ENCODE assay signal across 20 cellular contexts in genomic region chr20:13331536-13331935, GRCh38.
DNase-seq lines count a peak whose midpoint lies in the region; ATAC-seq, FAIRE-seq and TF ChIP-seq lines count a peak whose summit lies in the region.
"Had no signal": no experiment of that assay in that cellular context is flagged by ENCODE, and none has a peak within 500 bp of the region (broad histone marks: within the 10 kb centered on the region; RNA-seq: fewer than 3 reads in every experiment).

No MANE protein-coding gene starts in this region.

- peak; percentile 62 for FAIRE-seq in H54 (lab: Jason Lieb, UNC)
- FAIRE-seq: pancreas had no signal

- H3K4me1 ChIP-seq in ACC112 (ENCODE audit: control insufficient read depth, insufficient read depth, low read length, unreplicated experiment) = peaks cover 13% of the 10 kb centered on the region
- H3K4me1 ChIP-seq in adipocyte (ENCODE audit: control insufficient read depth, insufficient read depth, low read length) = peaks cover 10% of the 10 kb centered on the region
- H3K4me1 ChIP-seq: pancreas, suprapubic skin had no signal

- intact Hi-C loops in posterior vena cava (cut with DNase I) = loop anchor here in 1 of 2 donors (10.0 kb wide), 1 partner anchor 1663 kb away; no protein-coding TSS in a partner anchor

- DNase-seq in H54 (ENCODE audit: insufficient read length, low spot score) (no peak), adipocyte (ENCODE audit: low read depth) (peak; percentile 50), iris pigment epithelial cell (ENCODE audit: low read depth) (peak; percentile 40), NCI-H1930 (lab: John Stamatoyannopoulos, UW) (no peak), cortex of kidney (lab: John Stamatoyannopoulos, UW) (no peak), posterior vena cava (ENCODE audit: low spot score) (no peak)
- DNase-seq: activated CD8-positive, alpha-beta T cell treated with anti-CD3 and anti-CD28 coated beads, Interleukin-2, amount 10 ng/mL, durations not matched to agents 7 days and 5 days; cerebellar nuclear complex; DMS 273 treated with DMSO at 0.1 percent for 48 hours; H9; naive B cell; NCI-H1417; pancreas; RPMI8226; stimulated activated CD4-positive, alpha-beta T cell treated with anti-CD3 and anti-CD28 coated beads, Interleukin-4, amount 100 ng/mL, for 24 hours; T-cell had no signal

- H3K9ac ChIP-seq in adipocyte (ENCODE audit: low read length) = no peak overlapping the region

- H3K27me3 ChIP-seq in ACC112 (ENCODE audit: insufficient read depth, low read length) = no peaks in the 10 kb centered on the region
- H3K27me3 ChIP-seq in adipocyte (replicated peaks; ENCODE audit: control insufficient read depth, insufficient read depth, low read length) = no peaks in the 10 kb centered on the region
- H3K27me3 ChIP-seq: pancreas, suprapubic skin had no signal

- H3K36me3 ChIP-seq in ACC112 (ENCODE audit: insufficient read depth, low read length) (no peaks in the 10 kb centered on the region), adipocyte (ENCODE audit: control insufficient read depth, insufficient read depth, low read length, severe bottlenecking) (no peaks in the 10 kb centered on the region)
- H3K36me3 ChIP-seq: pancreas, suprapubic skin had no signal

- H3K4me3 ChIP-seq in ACC112 (ENCODE audit: low read depth, low read length) (peak overlapping the region; percentile 24; the same call in 1 of the 2 replicates), adipocyte (ENCODE audit: low read length) (no peak overlapping the region)
- H3K4me3 ChIP-seq: pancreas, suprapubic skin had no signal

- TF ChIP-seq POLR2A in H54 (IDR thresholded peaks at IDR 0.05; ENCODE audit: low read depth, low read length) = no peak

- H3K9me3 ChIP-seq in adipocyte (ENCODE audit: control insufficient read depth, low read length) = no peaks in the 10 kb centered on the region
- H3K9me3 ChIP-seq: pancreas, suprapubic skin had no signal

- no peaks in the 10 kb centered on the region for H3K79me2 ChIP-seq in ACC112 (ENCODE audit: control insufficient read depth, insufficient read depth, low read length, unreplicated experiment)

- no peak overlapping the region for H3K27ac ChIP-seq in ACC112 (ENCODE audit: low read depth, low read length)
- H3K27ac ChIP-seq: pancreas, suprapubic skin, VCaP had no signal

- H2AFZ ChIP-seq in ACC112 (ENCODE audit: low read length, unreplicated experiment) = no peak overlapping the region

- no peak for ATAC-seq in HG03439 (IDR thresholded peaks at IDR 0.05; ENCODE audit: unreplicated experiment)
- ATAC-seq: activated CD8-positive, alpha-beta T cell treated with anti-CD3 and anti-CD28 coated beads, Interleukin-2, amount 10 ng/mL, durations not matched to agents 7 days and 5 days; pancreas; T-cell had no signal

Comparison
In these comparisons a context has a peak if more than half of its experiments do, and no peak if none do; other contexts are left out.
1. DNase-seq: peak in adipocyte (single experiment) and iris pigment epithelial cell (single experiment); none in H54 (single experiment), NCI-H1930 (0 of 2), cortex of kidney (single experiment) and posterior vena cava (single experiment).